ENCODE assay signal across 1 cellular context in genomic region chr2:232116839-232117238, GRCh38.
TF ChIP-seq lines count a peak whose summit lies in the region.

No MANE protein-coding gene starts in this region.

TF ChIP-seq in GM12878, 131 proteins besides CTCF, POLR2A, EP300 and RAD21 (continued from another document):
- no peak for TF ChIP-seq KDM1A (IDR thresholded peaks at IDR 0.05; ENCODE audit: borderline replicate concordance)
- no peak for TF ChIP-seq HDGF (IDR thresholded peaks at IDR 0.05)
- TF ChIP-seq NFYA (IDR thresholded peaks at IDR 0.05; ENCODE audit: borderline replicate concordance, low read depth, low read length): no peak
- TF ChIP-seq, protein P1, sequence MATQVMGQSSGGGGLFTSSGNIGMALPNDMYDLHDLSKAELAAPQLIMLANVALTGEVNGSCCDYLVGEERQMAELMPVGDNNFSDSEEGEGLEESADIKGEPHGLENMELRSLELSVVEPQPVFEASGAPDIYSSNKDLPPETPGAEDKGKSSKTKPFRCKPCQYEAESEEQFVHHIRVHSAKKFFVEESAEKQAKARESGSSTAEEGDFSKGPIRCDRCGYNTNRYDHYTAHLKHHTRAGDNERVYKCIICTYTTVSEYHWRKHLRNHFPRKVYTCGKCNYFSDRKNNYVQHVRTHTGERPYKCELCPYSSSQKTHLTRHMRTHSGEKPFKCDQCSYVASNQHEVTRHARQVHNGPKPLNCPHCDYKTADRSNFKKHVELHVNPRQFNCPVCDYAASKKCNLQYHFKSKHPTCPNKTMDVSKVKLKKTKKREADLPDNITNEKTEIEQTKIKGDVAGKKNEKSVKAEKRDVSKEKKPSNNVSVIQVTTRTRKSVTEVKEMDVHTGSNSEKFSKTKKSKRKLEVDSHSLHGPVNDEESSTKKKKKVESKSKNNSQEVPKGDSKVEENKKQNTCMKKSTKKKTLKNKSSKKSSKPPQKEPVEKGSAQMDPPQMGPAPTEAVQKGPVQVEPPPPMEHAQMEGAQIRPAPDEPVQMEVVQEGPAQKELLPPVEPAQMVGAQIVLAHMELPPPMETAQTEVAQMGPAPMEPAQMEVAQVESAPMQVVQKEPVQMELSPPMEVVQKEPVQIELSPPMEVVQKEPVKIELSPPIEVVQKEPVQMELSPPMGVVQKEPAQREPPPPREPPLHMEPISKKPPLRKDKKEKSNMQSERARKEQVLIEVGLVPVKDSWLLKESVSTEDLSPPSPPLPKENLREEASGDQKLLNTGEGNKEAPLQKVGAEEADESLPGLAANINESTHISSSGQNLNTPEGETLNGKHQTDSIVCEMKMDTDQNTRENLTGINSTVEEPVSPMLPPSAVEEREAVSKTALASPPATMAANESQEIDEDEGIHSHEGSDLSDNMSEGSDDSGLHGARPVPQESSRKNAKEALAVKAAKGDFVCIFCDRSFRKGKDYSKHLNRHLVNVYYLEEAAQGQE (IDR thresholded peaks at IDR 0.05; ENCODE audit: low read depth, low read length): no peak
- TF ChIP-seq JUND (IDR thresholded peaks at IDR 0.05; ENCODE audit: low read depth, low read length): no peak
- TF ChIP-seq, protein P2, sequence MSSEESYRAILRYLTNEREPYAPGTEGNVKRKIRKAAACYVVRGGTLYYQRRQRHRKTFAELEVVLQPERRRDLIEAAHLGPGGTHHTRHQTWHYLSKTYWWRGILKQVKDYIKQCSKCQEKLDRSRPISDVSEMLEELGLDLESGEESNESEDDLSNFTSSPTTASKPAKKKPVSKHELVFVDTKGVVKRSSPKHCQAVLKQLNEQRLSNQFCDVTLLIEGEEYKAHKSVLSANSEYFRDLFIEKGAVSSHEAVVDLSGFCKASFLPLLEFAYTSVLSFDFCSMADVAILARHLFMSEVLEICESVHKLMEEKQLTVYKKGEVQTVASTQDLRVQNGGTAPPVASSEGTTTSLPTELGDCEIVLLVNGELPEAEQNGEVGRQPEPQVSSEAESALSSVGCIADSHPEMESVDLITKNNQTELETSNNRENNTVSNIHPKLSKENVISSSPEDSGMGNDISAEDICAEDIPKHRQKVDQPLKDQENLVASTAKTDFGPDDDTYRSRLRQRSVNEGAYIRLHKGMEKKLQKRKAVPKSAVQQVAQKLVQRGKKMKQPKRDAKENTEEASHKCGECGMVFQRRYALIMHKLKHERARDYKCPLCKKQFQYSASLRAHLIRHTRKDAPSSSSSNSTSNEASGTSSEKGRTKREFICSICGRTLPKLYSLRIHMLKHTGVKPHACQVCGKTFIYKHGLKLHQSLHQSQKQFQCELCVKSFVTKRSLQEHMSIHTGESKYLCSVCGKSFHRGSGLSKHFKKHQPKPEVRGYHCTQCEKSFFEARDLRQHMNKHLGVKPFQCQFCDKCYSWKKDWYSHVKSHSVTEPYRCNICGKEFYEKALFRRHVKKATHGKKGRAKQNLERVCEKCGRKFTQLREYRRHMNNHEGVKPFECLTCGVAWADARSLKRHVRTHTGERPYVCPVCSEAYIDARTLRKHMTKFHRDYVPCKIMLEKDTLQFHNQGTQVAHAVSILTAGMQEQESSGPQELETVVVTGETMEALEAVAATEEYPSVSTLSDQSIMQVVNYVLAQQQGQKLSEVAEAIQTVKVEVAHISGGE (CRISPR knock-in tag; IDR thresholded peaks at IDR 0.05): no peak
- no peak for TF ChIP-seq CHD1 (IDR thresholded peaks at IDR 0.05; ENCODE audit: low read depth, low read length)
- TF ChIP-seq, protein P3, sequence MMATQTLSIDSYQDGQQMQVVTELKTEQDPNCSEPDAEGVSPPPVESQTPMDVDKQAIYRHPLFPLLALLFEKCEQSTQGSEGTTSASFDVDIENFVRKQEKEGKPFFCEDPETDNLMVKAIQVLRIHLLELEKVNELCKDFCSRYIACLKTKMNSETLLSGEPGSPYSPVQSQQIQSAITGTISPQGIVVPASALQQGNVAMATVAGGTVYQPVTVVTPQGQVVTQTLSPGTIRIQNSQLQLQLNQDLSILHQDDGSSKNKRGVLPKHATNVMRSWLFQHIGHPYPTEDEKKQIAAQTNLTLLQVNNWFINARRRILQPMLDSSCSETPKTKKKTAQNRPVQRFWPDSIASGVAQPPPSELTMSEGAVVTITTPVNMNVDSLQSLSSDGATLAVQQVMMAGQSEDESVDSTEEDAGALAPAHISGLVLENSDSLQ (IDR thresholded peaks at IDR 0.05): no peak
- TF ChIP-seq PML (IDR thresholded peaks at IDR 0.05; ENCODE audit: low read length): no peak
- TF ChIP-seq SMAD5 (IDR thresholded peaks at IDR 0.05; ENCODE audit: low read depth): no peak
- no peak for TF ChIP-seq SPI1 (IDR thresholded peaks at IDR 0.05; ENCODE audit: borderline replicate concordance, insufficient read depth, low read depth, low read length)
- no peak for TF ChIP-seq WRNIP1 (IDR thresholded peaks at IDR 0.05; ENCODE audit: borderline replicate concordance, low read depth, low read length)
- TF ChIP-seq SMC3 (IDR thresholded peaks at IDR 0.05; ENCODE audit: borderline replicate concordance, low read length): no peak
- no peak for TF ChIP-seq ASH2L (IDR thresholded peaks at IDR 0.05; ENCODE audit: borderline replicate concordance, low read depth)
- TF ChIP-seq, protein P4, sequence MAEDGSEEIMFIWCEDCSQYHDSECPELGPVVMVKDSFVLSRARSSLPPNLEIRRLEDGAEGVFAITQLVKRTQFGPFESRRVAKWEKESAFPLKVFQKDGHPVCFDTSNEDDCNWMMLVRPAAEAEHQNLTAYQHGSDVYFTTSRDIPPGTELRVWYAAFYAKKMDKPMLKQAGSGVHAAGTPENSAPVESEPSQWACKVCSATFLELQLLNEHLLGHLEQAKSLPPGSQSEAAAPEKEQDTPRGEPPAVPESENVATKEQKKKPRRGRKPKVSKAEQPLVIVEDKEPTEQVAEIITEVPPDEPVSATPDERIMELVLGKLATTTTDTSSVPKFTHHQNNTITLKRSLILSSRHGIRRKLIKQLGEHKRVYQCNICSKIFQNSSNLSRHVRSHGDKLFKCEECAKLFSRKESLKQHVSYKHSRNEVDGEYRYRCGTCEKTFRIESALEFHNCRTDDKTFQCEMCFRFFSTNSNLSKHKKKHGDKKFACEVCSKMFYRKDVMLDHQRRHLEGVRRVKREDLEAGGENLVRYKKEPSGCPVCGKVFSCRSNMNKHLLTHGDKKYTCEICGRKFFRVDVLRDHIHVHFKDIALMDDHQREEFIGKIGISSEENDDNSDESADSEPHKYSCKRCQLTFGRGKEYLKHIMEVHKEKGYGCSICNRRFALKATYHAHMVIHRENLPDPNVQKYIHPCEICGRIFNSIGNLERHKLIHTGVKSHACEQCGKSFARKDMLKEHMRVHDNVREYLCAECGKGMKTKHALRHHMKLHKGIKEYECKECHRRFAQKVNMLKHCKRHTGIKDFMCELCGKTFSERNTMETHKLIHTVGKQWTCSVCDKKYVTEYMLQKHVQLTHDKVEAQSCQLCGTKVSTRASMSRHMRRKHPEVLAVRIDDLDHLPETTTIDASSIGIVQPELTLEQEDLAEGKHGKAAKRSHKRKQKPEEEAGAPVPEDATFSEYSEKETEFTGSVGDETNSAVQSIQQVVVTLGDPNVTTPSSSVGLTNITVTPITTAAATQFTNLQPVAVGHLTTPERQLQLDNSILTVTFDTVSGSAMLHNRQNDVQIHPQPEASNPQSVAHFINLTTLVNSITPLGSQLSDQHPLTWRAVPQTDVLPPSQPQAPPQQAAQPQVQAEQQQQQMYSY (CRISPR knock-in tag; IDR thresholded peaks at IDR 0.05): no peak
